ENCODE assay signal across 29 cellular contexts in the genomic region with DNA sequence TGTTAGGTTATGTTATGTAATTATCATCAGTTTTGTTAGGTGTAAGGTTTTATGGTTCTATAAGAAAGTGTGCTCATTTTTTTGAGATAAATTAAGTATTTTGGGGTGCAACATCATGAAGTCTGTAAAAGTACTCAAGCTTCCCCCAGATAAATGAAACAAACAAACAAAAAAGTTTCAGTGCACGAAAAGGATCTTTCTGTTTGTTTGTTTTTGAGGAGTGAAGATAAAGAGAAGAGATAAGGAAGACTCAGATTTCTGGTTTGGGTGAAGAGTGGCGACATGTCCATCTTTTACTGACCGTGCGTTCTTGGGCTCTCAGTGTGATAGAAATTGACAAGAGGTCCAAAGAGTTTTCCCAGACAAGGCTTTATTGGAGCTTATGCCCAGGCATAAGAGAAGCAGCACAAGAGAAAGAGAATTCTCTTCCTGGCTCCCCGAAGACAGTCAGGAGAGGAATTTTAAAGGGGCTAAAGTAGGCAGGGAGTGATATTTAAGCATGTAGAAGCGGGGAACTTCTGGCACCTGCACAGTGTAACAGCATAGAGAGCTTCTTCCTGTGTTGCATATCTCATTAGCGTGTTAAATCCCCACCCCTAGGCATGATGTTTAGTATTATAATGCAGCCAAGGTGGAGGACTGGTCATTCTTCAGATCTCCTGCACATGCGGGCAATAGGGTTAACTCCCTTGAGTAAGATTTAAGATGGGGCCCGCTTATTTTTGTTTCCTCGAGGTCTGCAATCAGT.
"Had no signal": no experiment of that assay in that cellular context is flagged by ENCODE, and none has a peak within 500 bp of the region (broad histone marks: within the 10 kb centered on the region; RNA-seq: fewer than 3 reads in every experiment).

No MANE protein-coding gene starts in this region.

- H3K27me3 Mint-ChIP-seq: activated CD8-positive, alpha-beta T cell treated with anti-CD3 and anti-CD28 coated beads for 36 hours had no signal

- H3K27ac Mint-ChIP-seq: activated CD8-positive, alpha-beta T cell treated with anti-CD3 and anti-CD28 coated beads for 36 hours; activated T-helper 17 cell treated with anti-CD3 and anti-CD28 coated beads, Interleukin-2, amount 50 U/mL, for 72 hours; endodermal cell; nephron; progenitor cell of endocrine pancreas; WTC11 had no signal

- DNase-seq: activated CD4-positive, alpha-beta T cell treated with anti-CD3 and anti-CD28 coated beads, Interleukin-2, amount 50 U/mL, for 1 hour; activated CD8-positive, alpha-beta T cell treated with anti-CD3 and anti-CD28 coated beads for 36 hours; activated gamma-delta T cell treated with Interleukin-2 at 50 U/mL for 16 hours; activated naive CD4-positive, alpha-beta T cell treated with anti-CD3 and anti-CD28 coated beads, Interleukin-2, amount 50 U/mL, for 16 hours; activated T-cell treated with anti-CD3 and anti-CD28 coated beads, Interleukin-2, amount 50 U/mL, for 4 hours; amniotic stem cell; brain microvascular endothelial cell; endodermal cell; foreskin fibroblast; head of caudate nucleus; hippocampal formation; kidney; left colon; ovary; retina; small intestine; stimulated activated CD4-positive, alpha-beta T cell treated with anti-CD3 and anti-CD28 coated beads, Interleukin-4, amount 100 ng/mL, for 24 hours; stimulated activated CD8-positive, alpha-beta memory T cell treated with anti-CD3 and anti-CD28 coated beads, Interleukin-4, amount 100 ng/mL, for 48 hours; stimulated activated naive CD4-positive, alpha-beta T cell; T-helper 2 cell; tibial artery; upper lobe of right lung had no signal

- H3K9me3 Mint-ChIP-seq: activated CD8-positive, alpha-beta T cell treated with anti-CD3 and anti-CD28 coated beads for 36 hours; activated T-cell treated with anti-CD3 and anti-CD28 coated beads, Interleukin-2, amount 50 U/mL, for 4 hours; activated T-helper 17 cell treated with anti-CD3 and anti-CD28 coated beads, Interleukin-2, amount 50 U/mL, for 72 hours; endodermal cell; nephron; WTC11 had no signal

- H3K4me1 ChIP-seq: tibial artery, upper lobe of right lung had no signal

- H3K4me3 ChIP-seq: ovary, suprapubic skin, tibial artery, upper lobe of right lung had no signal

- ATAC-seq: activated CD8-positive, alpha-beta T cell treated with anti-CD3 and anti-CD28 coated beads for 36 hours; activated T-cell treated with anti-CD3 and anti-CD28 coated beads, Interleukin-2, amount 50 U/mL, for 4 hours; activated T-helper 17 cell treated with anti-CD3 and anti-CD28 coated beads, Interleukin-2, amount 50 U/mL, for 72 hours; esophagus mucosa; left colon; sciatic nerve; upper lobe of right lung; WTC11 had no signal

- H3K36me3 ChIP-seq: brain microvascular endothelial cell, ovary, tibial artery, upper lobe of right lung had no signal

- H3K9me3 ChIP-seq: ovary, suprapubic skin, tibial artery, upper lobe of right lung had no signal

- H3K27me3 ChIP-seq: brain microvascular endothelial cell, ovary, suprapubic skin, upper lobe of right lung had no signal

- H3K36me3 Mint-ChIP-seq: WTC11 had no signal

- H3K4me3 Mint-ChIP-seq: activated CD8-positive, alpha-beta T cell treated with anti-CD3 and anti-CD28 coated beads for 36 hours; activated T-cell treated with anti-CD3 and anti-CD28 coated beads, Interleukin-2, amount 50 U/mL, for 4 hours; activated T-helper 17 cell treated with anti-CD3 and anti-CD28 coated beads, Interleukin-2, amount 50 U/mL, for 72 hours; endodermal cell; nephron; WTC11 had no signal

- H3K27ac ChIP-seq: brain microvascular endothelial cell, ovary, suprapubic skin, tibial artery, upper lobe of right lung had no signal

- H3K4me1 Mint-ChIP-seq: activated T-helper 17 cell treated with anti-CD3 and anti-CD28 coated beads, Interleukin-2, amount 50 U/mL, for 72 hours; nephron had no signal
